17 cellular contexts compared by ENCODE assay signal in genomic region chr4:11857881-11858280, GRCh38.
A peak's percentile ranks its signal among the peaks of the same experiment; 100 is the strongest.
DNase-seq lines count a peak whose midpoint lies in the region; ATAC-seq and TF ChIP-seq lines count a peak whose summit lies in the region.
"Had no signal": no experiment of that assay in that cellular context is flagged by ENCODE, and none has a peak within 500 bp of the region (broad histone marks: within the 10 kb centered on the region; RNA-seq: fewer than 3 reads in every experiment).

No MANE protein-coding gene starts in this region.

- H3K36me3 ChIP-seq in colonic mucosa (no peaks in the 10 kb centered on the region), mucosa of descending colon (ENCODE audit: low read depth) (no peaks in the 10 kb centered on the region)
- H3K36me3 ChIP-seq: BE2C, BLaER1 had no signal

- CTCF ChIA-PET in activated CD4-positive, alpha-beta memory T cell treated with anti-CD3 and anti-CD28 coated beads, Interleukin-2, amount 10 ng/mL, durations not matched to agents 7 days and 5 days (lab: Charles Lee) = no interaction called here

- no peaks in the 10 kb centered on the region for H3K27me3 ChIP-seq in colonic mucosa
- H3K27me3 ChIP-seq: BE2C, BLaER1 had no signal

- H3K9ac ChIP-seq in colonic mucosa (ENCODE audit: low read depth in 2 of 2, low read length in 2 of 2) = no peak overlapping the region
- H3K9ac ChIP-seq: BLaER1 had no signal

- DNase-seq in colonic mucosa (no peak), left colon (no peak), mucosa of descending colon (no peak), DMS 273 treated with DMSO at 0.1 percent for 48 hours (lab: John Stamatoyannopoulos, UW) (no peak)
- no peak for DNase-seq in activated CD4-positive, alpha-beta memory T cell treated with anti-CD3 and anti-CD28 coated beads, Interleukin-2, amount 10 ng/mL, durations not matched to agents 7 days and 5 days
- DNase-seq: 8988T; ACHN; BE2C; C1 segment of cervical spinal cord; CD4-positive, alpha-beta memory T cell; CD4-positive, CD25-positive, alpha-beta regulatory T cell; CD8-positive, alpha-beta memory T cell; COR-L47; DMS79 treated with DMSO at 0.1 percent for 48 hours; GF-D8 had no signal

- H3K9me3 ChIP-seq in colonic mucosa (no peaks in the 10 kb centered on the region), mucosa of descending colon (no peaks in the 10 kb centered on the region)
- H3K9me3 ChIP-seq: BE2C, BLaER1 had no signal

- intact Hi-C loops in colonic mucosa (cut with DNase I) (no loop called here), left colon (cut with DNase I, micrococcal nuclease) (no loop called here), mucosa of descending colon (cut with DNase I, micrococcal nuclease) (no loop called here)

- no peak overlapping the region for H3K27ac Mint-ChIP-seq in activated CD4-positive, alpha-beta memory T cell treated with anti-CD3 and anti-CD28 coated beads, Interleukin-2, amount 10 ng/mL, durations not matched to agents 7 days and 5 days
- H3K27ac Mint-ChIP-seq: CD14-positive monocyte; CD4-positive, alpha-beta memory T cell; CD4-positive, CD25-positive, alpha-beta regulatory T cell; CD8-positive, alpha-beta memory T cell had no signal

- H3K36me3 Mint-ChIP-seq in activated CD4-positive, alpha-beta memory T cell treated with anti-CD3 and anti-CD28 coated beads, Interleukin-2, amount 10 ng/mL, durations not matched to agents 7 days and 5 days (ENCODE audit: low read depth) = no peaks in the 10 kb centered on the region
- H3K36me3 Mint-ChIP-seq: CD14-positive monocyte; CD4-positive, alpha-beta memory T cell; CD4-positive, CD25-positive, alpha-beta regulatory T cell; CD8-positive, alpha-beta memory T cell had no signal

- H3K4me3 ChIP-seq in colonic mucosa (no peak overlapping the region), mucosa of descending colon (no peak overlapping the region)
- H3K4me3 ChIP-seq: BLaER1 had no signal

- peaks cover 2% of the 10 kb centered on the region for H3K9me3 Mint-ChIP-seq in activated CD4-positive, alpha-beta memory T cell treated with anti-CD3 and anti-CD28 coated beads, Interleukin-2, amount 10 ng/mL, durations not matched to agents 7 days and 5 days

- no peak overlapping the region for H3K4me3 Mint-ChIP-seq in activated CD4-positive, alpha-beta memory T cell treated with anti-CD3 and anti-CD28 coated beads, Interleukin-2, amount 10 ng/mL, durations not matched to agents 7 days and 5 days
- H3K4me3 Mint-ChIP-seq: CD14-positive monocyte; CD4-positive, alpha-beta memory T cell; CD4-positive, CD25-positive, alpha-beta regulatory T cell; CD8-positive, alpha-beta memory T cell had no signal

- peak; percentile 93 for ATAC-seq in left colon
- ATAC-seq in mucosa of descending colon = peak; percentile 81

- no peaks in the 10 kb centered on the region for H3K4me1 ChIP-seq in colonic mucosa
- peaks cover 3% of the 10 kb centered on the region for H3K4me1 ChIP-seq in mucosa of descending colon (ENCODE audit: low read depth)
- H3K4me1 ChIP-seq: BE2C, BLaER1 had no signal

- H3K27ac ChIP-seq in colonic mucosa = peak overlapping the region; percentile 20
- H3K27ac ChIP-seq: BLaER1 had no signal

- TF ChIP-seq CTCF in colonic mucosa (IDR thresholded peaks at IDR 0.05) (no peak), mucosa of descending colon (IDR thresholded peaks at IDR 0.05) (no peak)

- no peaks in the 10 kb centered on the region for H3K27me3 Mint-ChIP-seq in activated CD4-positive, alpha-beta memory T cell treated with anti-CD3 and anti-CD28 coated beads, Interleukin-2, amount 10 ng/mL, durations not matched to agents 7 days and 5 days
- H3K27me3 Mint-ChIP-seq: CD4-positive, alpha-beta memory T cell; CD4-positive, CD25-positive, alpha-beta regulatory T cell had no signal

- POLR2A ChIA-PET in activated CD4-positive, alpha-beta memory T cell treated with anti-CD3 and anti-CD28 coated beads, Interleukin-2, amount 10 ng/mL, durations not matched to agents 7 days and 5 days (lab: Charles Lee) = no interaction called here

- H3K4me1 Mint-ChIP-seq in activated CD4-positive, alpha-beta memory T cell treated with anti-CD3 and anti-CD28 coated beads, Interleukin-2, amount 10 ng/mL, durations not matched to agents 7 days and 5 days = no peaks in the 10 kb centered on the region
- H3K4me1 Mint-ChIP-seq: CD4-positive, alpha-beta memory T cell; CD4-positive, CD25-positive, alpha-beta regulatory T cell; CD8-positive, alpha-beta memory T cell had no signal
